Comparison of ENCODE assay signal across 8 cellular contexts in genomic region chr5:75509956-75510355, GRCh38. TPM values are rescaled to one million over a fixed set of nuclear protein-coding genes. Genes with fewer than 3 reads are reported as not detected.
DNase-seq lines count a peak whose midpoint lies in the region; ATAC-seq lines count a peak whose summit lies in the region.

No MANE protein-coding gene starts in this region.

- peak overlapping the region; percentile 66 for H3K9ac ChIP-seq in iPS-20b (ENCODE audit: low read depth, low read length)

- H3K36me3 ChIP-seq in ACC112 (ENCODE audit: insufficient read depth, low read length) (peaks cover 9% of the 10 kb centered on the region; the same call in 1 of the 2 replicates), H7 (replicated peaks; ENCODE audit: control insufficient read depth, insufficient read depth, low read length) (no peaks in the 10 kb centered on the region), iPS-20b (ENCODE audit: insufficient read depth, low read depth, low read length) (no peaks in the 10 kb centered on the region)

- no peak overlapping the region for H2AFZ ChIP-seq in ACC112 (ENCODE audit: low read length, unreplicated experiment)

- no peaks in the 10 kb centered on the region for H3K9me3 ChIP-seq in iPS-20b (ENCODE audit: insufficient read depth, low read depth, low read length)

- no peaks in the 10 kb centered on the region for H3K27me3 Mint-ChIP-seq in activated T-helper 2 cell treated with anti-CD3 and anti-CD28 coated beads, Interferon-gamma antibody, Interleukin-2, Interleukin-4, amounts not matched to agents 10 μg/mL and 5 μg/mL and 100 μg/mL, durations not matched to agents 14 hours and 24 hours and 36 hours (ENCODE audit: low read depth)
- no peaks in the 10 kb centered on the region for H3K27me3 Mint-ChIP-seq in stimulated activated naive CD8-positive, alpha-beta T cell treated with anti-CD3 and anti-CD28 coated beads, Interleukin-15, amount 100 ng/mL, for 72 hours

- DNase-seq in H7 = no peak
- no peak for DNase-seq in activated T-helper 2 cell treated with anti-CD3 and anti-CD28 coated beads, Interferon-gamma antibody, Interleukin-2, Interleukin-4, amounts not matched to agents 10 μg/mL and 5 μg/mL and 100 μg/mL, durations not matched to agents 14 hours and 24 hours and 36 hours (ENCODE audit: low spot score)
- no peak for DNase-seq in stimulated activated naive CD8-positive, alpha-beta T cell treated with anti-CD3 and anti-CD28 coated beads, Interleukin-15, amount 100 ng/mL, for 72 hours
- DNase-seq in NCI-H2029 (lab: John Stamatoyannopoulos, UW) = no peak
- DNase-seq in activated CD4-positive, alpha-beta T cell treated with anti-CD3 and anti-CD28 coated beads for 1 hour = no peak

- peaks cover 31% of the 10 kb centered on the region for H3K4me1 ChIP-seq in ACC112 (ENCODE audit: control insufficient read depth, insufficient read depth, low read length, unreplicated experiment)
- H3K4me1 ChIP-seq in iPS-20b (ENCODE audit: insufficient read depth, low read length) = peaks cover 4% of the 10 kb centered on the region; the same call in 1 of the 2 replicates

- H3K4me3 ChIP-seq in ACC112 (ENCODE audit: low read depth, low read length) (peak overlapping the region; percentile 84), H7 (ENCODE audit: insufficient read depth, low read depth, low read length) (peak overlapping the region; percentile 86), iPS-20b (ENCODE audit: low read length) (peak overlapping the region; percentile 96)

- no peak for ATAC-seq in stimulated activated naive CD8-positive, alpha-beta T cell treated with anti-CD3 and anti-CD28 coated beads, Interleukin-15, amount 100 ng/mL, for 72 hours
- no peak for ATAC-seq in HG03135 (IDR thresholded peaks at IDR 0.05; ENCODE audit: unreplicated experiment)

- H3K9me3 Mint-ChIP-seq in activated T-helper 2 cell treated with anti-CD3 and anti-CD28 coated beads, Interferon-gamma antibody, Interleukin-2, Interleukin-4, amounts not matched to agents 10 μg/mL and 5 μg/mL and 100 μg/mL, durations not matched to agents 14 hours and 24 hours and 36 hours = peaks cover 5% of the 10 kb centered on the region
- no peaks in the 10 kb centered on the region for H3K9me3 Mint-ChIP-seq in stimulated activated naive CD8-positive, alpha-beta T cell treated with anti-CD3 and anti-CD28 coated beads, Interleukin-15, amount 100 ng/mL, for 72 hours

- H3K27me3 ChIP-seq in ACC112 (ENCODE audit: insufficient read depth, low read length) (no peaks in the 10 kb centered on the region), H7 (ENCODE audit: control insufficient read depth, insufficient read depth, low read length) (no peaks in the 10 kb centered on the region), iPS-20b (ENCODE audit: insufficient read depth, low read length) (no peaks in the 10 kb centered on the region)

- H3K4me3 Mint-ChIP-seq in activated T-helper 2 cell treated with anti-CD3 and anti-CD28 coated beads, Interferon-gamma antibody, Interleukin-2, Interleukin-4, amounts not matched to agents 10 μg/mL and 5 μg/mL and 100 μg/mL, durations not matched to agents 14 hours and 24 hours and 36 hours (ENCODE audit: low read depth) = peak overlapping the region; percentile 100
- H3K4me3 Mint-ChIP-seq in stimulated activated naive CD8-positive, alpha-beta T cell treated with anti-CD3 and anti-CD28 coated beads, Interleukin-15, amount 100 ng/mL, for 72 hours = peak overlapping the region; percentile 82 to 88

- peak overlapping the region; percentile 90 for H3K27ac Mint-ChIP-seq in activated T-helper 2 cell treated with anti-CD3 and anti-CD28 coated beads, Interferon-gamma antibody, Interleukin-2, Interleukin-4, amounts not matched to agents 10 μg/mL and 5 μg/mL and 100 μg/mL, durations not matched to agents 14 hours and 24 hours and 36 hours
- H3K27ac Mint-ChIP-seq in stimulated activated naive CD8-positive, alpha-beta T cell treated with anti-CD3 and anti-CD28 coated beads, Interleukin-15, amount 100 ng/mL, for 72 hours = peak overlapping the region in 1 of 2 donors; percentile 73

- peaks cover 51% of the 10 kb centered on the region for H3K4me1 Mint-ChIP-seq in activated T-helper 2 cell treated with anti-CD3 and anti-CD28 coated beads, Interferon-gamma antibody, Interleukin-2, Interleukin-4, amounts not matched to agents 10 μg/mL and 5 μg/mL and 100 μg/mL, durations not matched to agents 14 hours and 24 hours and 36 hours (ENCODE audit: low read depth)
- H3K4me1 Mint-ChIP-seq in stimulated activated naive CD8-positive, alpha-beta T cell treated with anti-CD3 and anti-CD28 coated beads, Interleukin-15, amount 100 ng/mL, for 72 hours = peaks cover 40% of the 10 kb centered on the region

- peak overlapping the region; percentile 13; the same call in 1 of the 2 replicates for H3K27ac ChIP-seq in ACC112 (ENCODE audit: low read depth, low read length)
- no peak overlapping the region for H3K27ac ChIP-seq in iPS-20b (ENCODE audit: low read length)

- peaks cover 38% of the 10 kb centered on the region for H3K36me3 Mint-ChIP-seq in activated T-helper 2 cell treated with anti-CD3 and anti-CD28 coated beads, Interferon-gamma antibody, Interleukin-2, Interleukin-4, amounts not matched to agents 10 μg/mL and 5 μg/mL and 100 μg/mL, durations not matched to agents 14 hours and 24 hours and 36 hours (ENCODE audit: low read depth)

- intact Hi-C loops in activated T-helper 2 cell treated with anti-CD3 and anti-CD28 coated beads, Interferon-gamma antibody, Interleukin-2, Interleukin-4, amounts not matched to agents 10 μg/mL and 5 μg/mL and 100 μg/mL, durations not matched to agents 14 hours and 24 hours and 36 hours (cut with micrococcal nuclease) = loop anchor here (1.0 to 10.0 kb wide), 5 partner anchors 159 to 745 kb away; partner anchors contain the start of genes ANKRD31, GCNT4, GFM2 and NSA2

- H3K79me2 ChIP-seq in ACC112 (ENCODE audit: control insufficient read depth, insufficient read depth, low read length, unreplicated experiment) = peaks cover 90% of the 10 kb centered on the region

RNA-seq across cellular contexts. Expression of gene CERT1, which starts 1.5 kb away (rescaled TPM):
- 16.8 and 20.9 TPM in 2 replicates for total RNA-seq in H7 (2014; rRNA removed; shearing (Covaris generic))
- total RNA-seq in activated T-helper 2 cell treated with anti-CD3 and anti-CD28 coated beads, Interferon-gamma antibody, Interleukin-2, Interleukin-4, amounts not matched to agents 10 μg/mL and 5 μg/mL and 100 μg/mL, durations not matched to agents 14 hours and 24 hours and 36 hours = 38.6 and 43.7 TPM in 2 replicates

RNA-seq across cellular contexts. Expression of gene POLK, which starts 1.7 kb away (rescaled TPM):
- 8.6 and 12.5 TPM in 2 replicates for total RNA-seq in H7 (2014; rRNA removed; shearing (Covaris generic))
- 41.4 and 42.6 TPM in 2 replicates for total RNA-seq in activated T-helper 2 cell treated with anti-CD3 and anti-CD28 coated beads, Interferon-gamma antibody, Interleukin-2, Interleukin-4, amounts not matched to agents 10 μg/mL and 5 μg/mL and 100 μg/mL, durations not matched to agents 14 hours and 24 hours and 36 hours
